Comparison of ENCODE assay signal across 1 cellular context in genomic region chrX:118049713-118050112, GRCh38.
TF ChIP-seq lines count a peak whose summit lies in the region.

No MANE protein-coding gene starts in this region.

TF ChIP-seq in GM23338, 12 proteins besides CTCF, POLR2A, EP300 and RAD21 (continued from another document):
- TF ChIP-seq, protein P1, sequence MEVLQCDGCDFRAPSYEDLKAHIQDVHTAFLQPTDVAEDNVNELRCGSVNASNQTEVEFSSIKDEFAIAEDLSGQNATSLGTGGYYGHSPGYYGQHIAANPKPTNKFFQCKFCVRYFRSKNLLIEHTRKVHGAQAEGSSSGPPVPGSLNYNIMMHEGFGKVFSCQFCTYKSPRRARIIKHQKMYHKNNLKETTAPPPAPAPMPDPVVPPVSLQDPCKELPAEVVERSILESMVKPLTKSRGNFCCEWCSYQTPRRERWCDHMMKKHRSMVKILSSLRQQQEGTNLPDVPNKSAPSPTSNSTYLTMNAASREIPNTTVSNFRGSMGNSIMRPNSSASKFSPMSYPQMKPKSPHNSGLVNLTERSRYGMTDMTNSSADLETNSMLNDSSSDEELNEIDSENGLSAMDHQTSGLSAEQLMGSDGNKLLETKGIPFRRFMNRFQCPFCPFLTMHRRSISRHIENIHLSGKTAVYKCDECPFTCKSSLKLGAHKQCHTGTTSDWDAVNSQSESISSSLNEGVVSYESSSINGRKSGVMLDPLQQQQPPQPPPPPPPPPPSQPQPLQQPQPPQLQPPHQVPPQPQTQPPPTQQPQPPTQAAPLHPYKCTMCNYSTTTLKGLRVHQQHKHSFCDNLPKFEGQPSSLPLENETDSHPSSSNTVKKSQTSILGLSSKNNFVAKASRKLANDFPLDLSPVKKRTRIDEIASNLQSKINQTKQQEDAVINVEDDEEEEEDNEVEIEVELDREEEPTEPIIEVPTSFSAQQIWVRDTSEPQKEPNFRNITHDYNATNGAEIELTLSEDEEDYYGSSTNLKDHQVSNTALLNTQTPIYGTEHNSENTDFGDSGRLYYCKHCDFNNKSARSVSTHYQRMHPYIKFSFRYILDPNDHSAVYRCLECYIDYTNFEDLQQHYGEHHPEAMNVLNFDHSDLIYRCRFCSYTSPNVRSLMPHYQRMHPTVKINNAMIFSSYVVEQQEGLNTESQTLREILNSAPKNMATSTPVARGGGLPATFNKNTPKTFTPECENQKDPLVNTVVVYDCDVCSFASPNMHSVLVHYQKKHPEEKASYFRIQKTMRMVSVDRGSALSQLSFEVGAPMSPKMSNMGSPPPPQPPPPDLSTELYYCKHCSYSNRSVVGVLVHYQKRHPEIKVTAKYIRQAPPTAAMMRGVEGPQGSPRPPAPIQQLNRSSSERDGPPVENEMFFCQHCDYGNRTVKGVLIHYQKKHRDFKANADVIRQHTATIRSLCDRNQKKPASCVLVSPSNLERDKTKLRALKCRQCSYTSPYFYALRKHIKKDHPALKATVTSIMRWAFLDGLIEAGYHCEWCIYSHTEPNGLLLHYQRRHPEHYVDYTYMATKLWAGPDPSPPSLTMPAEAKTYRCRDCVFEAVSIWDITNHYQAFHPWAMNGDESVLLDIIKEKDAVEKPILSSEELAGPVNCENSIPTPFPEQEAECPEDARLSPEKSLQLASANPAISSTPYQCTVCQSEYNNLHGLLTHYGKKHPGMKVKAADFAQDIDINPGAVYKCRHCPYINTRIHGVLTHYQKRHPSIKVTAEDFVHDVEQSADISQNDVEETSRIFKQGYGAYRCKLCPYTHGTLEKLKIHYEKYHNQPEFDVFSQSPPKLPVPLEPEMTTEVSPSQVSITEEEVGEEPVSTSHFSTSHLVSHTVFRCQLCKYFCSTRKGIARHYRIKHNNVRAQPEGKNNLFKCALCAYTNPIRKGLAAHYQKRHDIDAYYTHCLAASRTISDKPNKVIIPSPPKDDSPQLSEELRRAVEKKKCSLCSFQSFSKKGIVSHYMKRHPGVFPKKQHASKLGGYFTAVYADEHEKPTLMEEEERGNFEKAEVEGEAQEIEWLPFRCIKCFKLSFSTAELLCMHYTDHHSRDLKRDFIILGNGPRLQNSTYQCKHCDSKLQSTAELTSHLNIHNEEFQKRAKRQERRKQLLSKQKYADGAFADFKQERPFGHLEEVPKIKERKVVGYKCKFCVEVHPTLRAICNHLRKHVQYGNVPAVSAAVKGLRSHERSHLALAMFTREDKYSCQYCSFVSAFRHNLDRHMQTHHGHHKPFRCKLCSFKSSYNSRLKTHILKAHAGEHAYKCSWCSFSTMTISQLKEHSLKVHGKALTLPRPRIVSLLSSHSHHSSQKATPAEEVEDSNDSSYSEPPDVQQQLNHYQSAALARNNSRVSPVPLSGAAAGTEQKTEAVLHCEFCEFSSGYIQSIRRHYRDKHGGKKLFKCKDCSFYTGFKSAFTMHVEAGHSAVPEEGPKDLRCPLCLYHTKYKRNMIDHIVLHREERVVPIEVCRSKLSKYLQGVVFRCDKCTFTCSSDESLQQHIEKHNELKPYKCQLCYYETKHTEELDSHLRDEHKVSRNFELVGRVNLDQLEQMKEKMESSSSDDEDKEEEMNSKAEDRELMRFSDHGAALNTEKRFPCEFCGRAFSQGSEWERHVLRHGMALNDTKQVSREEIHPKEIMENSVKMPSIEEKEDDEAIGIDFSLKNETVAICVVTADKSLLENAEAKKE (CRISPR knock-in tag; IDR thresholded peaks at IDR 0.05), result no peak
- TF ChIP-seq POLR2AphosphoS5 (IDR thresholded peaks at IDR 0.05; ENCODE audit: low read depth) (no peak), JUNB (IDR thresholded peaks at IDR 0.05; ENCODE audit: unreplicated experiment) (no peak), EZH2phosphoT487 (IDR thresholded peaks at IDR 0.05; ENCODE audit: unreplicated experiment) (no peak), ETS1 (IDR thresholded peaks at IDR 0.05) (no peak), CREB1 (CRISPR knock-in tag; IDR thresholded peaks at IDR 0.05; ENCODE audit: low read depth) (no peak), ZNF114 (CRISPR knock-in tag; IDR thresholded peaks at IDR 0.05) (no peak), ZNF331 (CRISPR knock-in tag; IDR thresholded peaks at IDR 0.05; ENCODE audit: low read depth) (no peak)
